ENCODE assay signal across 8 cellular contexts in the genomic region with DNA sequence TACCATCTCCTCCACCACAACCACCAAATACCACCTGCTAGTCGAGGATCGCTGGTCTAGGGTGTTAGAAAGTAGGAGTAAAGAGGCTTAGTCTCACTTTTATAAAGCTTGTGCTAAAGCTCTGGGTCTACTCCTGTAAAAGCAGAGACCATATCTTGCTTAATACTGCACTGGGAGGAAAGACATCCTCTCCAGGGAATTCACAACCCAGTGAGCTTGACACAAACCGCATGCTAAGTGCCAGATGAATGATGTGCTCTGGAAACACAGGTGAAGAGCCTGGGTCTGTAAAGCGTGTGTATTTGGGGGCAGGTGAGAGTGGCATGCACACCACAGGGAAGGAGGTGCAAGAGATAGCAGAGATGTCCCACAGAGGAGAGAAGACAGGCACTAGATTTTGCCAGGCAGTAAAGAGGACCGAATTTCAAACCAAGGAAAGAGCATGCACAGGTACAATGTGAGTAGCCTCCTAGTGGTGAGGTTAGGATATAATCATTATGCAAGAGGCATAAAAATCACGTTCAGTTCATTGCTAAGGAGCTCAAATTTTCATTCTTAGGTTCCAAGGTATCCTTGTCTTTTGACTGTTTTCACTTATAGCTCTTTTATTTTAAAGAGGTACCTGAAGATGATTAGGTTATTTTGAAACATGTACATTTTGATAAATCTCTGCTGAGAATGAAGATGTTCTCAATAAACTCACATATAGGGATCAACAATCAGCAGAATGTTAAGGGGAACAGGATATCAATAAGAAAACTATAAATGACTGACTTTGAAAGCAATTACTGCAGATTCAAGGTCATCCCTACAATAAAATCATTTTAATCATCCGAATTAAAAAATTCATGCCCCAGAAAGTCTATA. TPM values are rescaled to one million over a fixed set of nuclear protein-coding genes. Genes with fewer than 3 reads are reported as not detected.
A peak's percentile ranks its signal among the peaks of the same experiment; 100 is the strongest.
DNase-seq lines count a peak whose midpoint lies in the region; ATAC-seq, FAIRE-seq and TF ChIP-seq lines count a peak whose summit lies in the region.

No MANE protein-coding gene starts in this region.

- TF ChIP-seq POLR2A in GM12892 (IDR thresholded peaks at IDR 0.05; ENCODE audit: low read depth, low read length): no peak

- DNase-seq in AG08395 (ENCODE audit: low spot score) (peak; percentile 11), GM12892 (ENCODE audit: insufficient read length) (no peak), NCI-H1048 (lab: John Stamatoyannopoulos, UW) (peak; percentile 31), amniotic epithelial cell (ENCODE audit: low read depth) (peak; percentile 41), kidney (no peak), nucleus accumbens (lab: John Stamatoyannopoulos, UW) (no peak), islet precursor cell (no peak)

- H3K4me3 ChIP-seq in kidney (ENCODE audit: low read length in 2 of 2): no peak overlapping the region

- no peak overlapping the region for H3K27ac ChIP-seq in kidney (ENCODE audit: low read depth in 2 of 2, low read length in 2 of 2)

- H3K9me3 ChIP-seq in kidney (ENCODE audit: control insufficient read depth in 1 of 2, low read length in 2 of 2): no peaks in the 10 kb centered on the region

- intact Hi-C loops in kidney (cut with DNase I): loop anchor here (10.0 kb wide), 1 partner anchor 181 kb away; no protein-coding TSS in a partner anchor

- peak; percentile 86 for ATAC-seq in HG02623 (IDR thresholded peaks at IDR 0.05; ENCODE audit: unreplicated experiment)

- H3K4me1 ChIP-seq in kidney (ENCODE audit: control insufficient read depth in 1 of 2, insufficient read depth in 1 of 2, low read depth in 1 of 2, low read length in 2 of 2): peaks cover 0 to 2% of the 10 kb centered on the region in 2 donors

- no peaks in the 10 kb centered on the region for H3K36me3 ChIP-seq in kidney (ENCODE audit: control insufficient read depth in 1 of 2, insufficient read depth in 2 of 2, low read length in 2 of 2)

- no peak overlapping the region for H3K9ac ChIP-seq in kidney (ENCODE audit: low read length in 2 of 2)

- peak; percentile 59 for TF ChIP-seq CTCF in kidney (IDR thresholded peaks at IDR 0.05; ENCODE audit: borderline replicate concordance, extremely low read depth, insufficient read depth)

- FAIRE-seq in GM12892 (lab: Jason Lieb, UNC) (peak; percentile 87), kidney (lab: Jason Lieb, UNC) (peak; percentile 74)

RNA-seq across cellular contexts. Expression of a gene that starts 20.7 kb away (rescaled TPM):
- 8.4 TPM for polyA plus RNA-seq in GM12892 (2012; ENCODE audit: missing spikeins)
- 36.8 TPM for total RNA-seq in kidney
- 20.8 TPM for polyA plus RNA-seq in kidney (ENCODE audit: insufficient read depth, low read depth, low replicate concordance)

Comparison
In these comparisons a context has a peak if more than half of its experiments do, and no peak if none do; other contexts are left out.
1. DNase-seq: peak in AG08395 (single experiment), NCI-H1048 (single experiment) and amniotic epithelial cell (single experiment); none in GM12892 (single experiment), kidney (single experiment), nucleus accumbens (0 of 56) and islet precursor cell (single experiment).